In the genomic region with DNA sequence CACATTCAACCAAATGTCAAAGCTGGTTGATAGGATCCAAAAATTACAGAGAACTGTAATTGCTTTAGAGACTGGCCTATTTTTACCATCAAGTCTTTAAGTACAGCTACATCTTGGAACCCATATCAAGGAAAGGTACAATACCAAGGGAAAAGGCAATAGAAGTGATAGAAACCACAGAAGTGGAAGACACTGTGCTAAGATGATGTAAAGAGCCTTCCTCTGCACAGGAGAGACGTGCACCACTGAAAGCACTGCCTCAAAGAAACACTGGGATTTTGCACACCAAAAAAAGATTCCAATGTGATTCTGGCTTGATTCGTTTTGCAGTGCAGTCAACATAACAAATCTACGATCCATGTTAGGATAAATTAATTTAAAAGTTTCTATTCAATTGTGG, we compare ENCODE assay signal across 1 cellular context.
TF ChIP-seq lines count a peak whose summit lies in the region.

No MANE protein-coding gene starts in this region.

TF ChIP-seq in SK-N-SH, 30 proteins besides CTCF, POLR2A, EP300 and RAD21 (continued from another document):
- TF ChIP-seq SIN3A (IDR thresholded peaks at IDR 0.05; ENCODE audit: borderline replicate concordance, low read depth, low read length), result no peak
- TF ChIP-seq NFIC (IDR thresholded peaks at IDR 0.05; ENCODE audit: borderline replicate concordance), result no peak
- TF ChIP-seq RFX5 (IDR thresholded peaks at IDR 0.05; ENCODE audit: low read length), result no peak
- no peak for TF ChIP-seq CHD2 (IDR thresholded peaks at IDR 0.05; ENCODE audit: low read length, partially characterized antibody)
- TF ChIP-seq POLR2AphosphoS5 (IDR thresholded peaks at IDR 0.05; ENCODE audit: low read depth, low read length), result no peak
- TF ChIP-seq, protein P1, sequence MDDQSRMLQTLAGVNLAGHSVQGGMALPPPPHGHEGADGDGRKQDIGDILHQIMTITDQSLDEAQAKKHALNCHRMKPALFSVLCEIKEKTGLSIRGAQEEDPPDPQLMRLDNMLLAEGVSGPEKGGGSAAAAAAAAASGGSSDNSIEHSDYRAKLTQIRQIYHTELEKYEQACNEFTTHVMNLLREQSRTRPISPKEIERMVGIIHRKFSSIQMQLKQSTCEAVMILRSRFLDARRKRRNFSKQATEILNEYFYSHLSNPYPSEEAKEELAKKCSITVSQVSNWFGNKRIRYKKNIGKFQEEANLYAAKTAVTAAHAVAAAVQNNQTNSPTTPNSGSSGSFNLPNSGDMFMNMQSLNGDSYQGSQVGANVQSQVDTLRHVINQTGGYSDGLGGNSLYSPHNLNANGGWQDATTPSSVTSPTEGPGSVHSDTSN (IDR thresholded peaks at IDR 0.05), result no peak
- no peak for TF ChIP-seq JUND (IDR thresholded peaks at IDR 0.05)
- no peak for TF ChIP-seq SMC3 (IDR thresholded peaks at IDR 0.05; ENCODE audit: low read depth, low read length)
- TF ChIP-seq, protein P2, sequence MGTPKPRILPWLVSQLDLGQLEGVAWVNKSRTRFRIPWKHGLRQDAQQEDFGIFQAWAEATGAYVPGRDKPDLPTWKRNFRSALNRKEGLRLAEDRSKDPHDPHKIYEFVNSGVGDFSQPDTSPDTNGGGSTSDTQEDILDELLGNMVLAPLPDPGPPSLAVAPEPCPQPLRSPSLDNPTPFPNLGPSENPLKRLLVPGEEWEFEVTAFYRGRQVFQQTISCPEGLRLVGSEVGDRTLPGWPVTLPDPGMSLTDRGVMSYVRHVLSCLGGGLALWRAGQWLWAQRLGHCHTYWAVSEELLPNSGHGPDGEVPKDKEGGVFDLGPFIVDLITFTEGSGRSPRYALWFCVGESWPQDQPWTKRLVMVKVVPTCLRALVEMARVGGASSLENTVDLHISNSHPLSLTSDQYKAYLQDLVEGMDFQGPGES (IDR thresholded peaks at IDR 0.05; ENCODE audit: low read depth, low read length), result no peak
- TF ChIP-seq, protein P3, sequence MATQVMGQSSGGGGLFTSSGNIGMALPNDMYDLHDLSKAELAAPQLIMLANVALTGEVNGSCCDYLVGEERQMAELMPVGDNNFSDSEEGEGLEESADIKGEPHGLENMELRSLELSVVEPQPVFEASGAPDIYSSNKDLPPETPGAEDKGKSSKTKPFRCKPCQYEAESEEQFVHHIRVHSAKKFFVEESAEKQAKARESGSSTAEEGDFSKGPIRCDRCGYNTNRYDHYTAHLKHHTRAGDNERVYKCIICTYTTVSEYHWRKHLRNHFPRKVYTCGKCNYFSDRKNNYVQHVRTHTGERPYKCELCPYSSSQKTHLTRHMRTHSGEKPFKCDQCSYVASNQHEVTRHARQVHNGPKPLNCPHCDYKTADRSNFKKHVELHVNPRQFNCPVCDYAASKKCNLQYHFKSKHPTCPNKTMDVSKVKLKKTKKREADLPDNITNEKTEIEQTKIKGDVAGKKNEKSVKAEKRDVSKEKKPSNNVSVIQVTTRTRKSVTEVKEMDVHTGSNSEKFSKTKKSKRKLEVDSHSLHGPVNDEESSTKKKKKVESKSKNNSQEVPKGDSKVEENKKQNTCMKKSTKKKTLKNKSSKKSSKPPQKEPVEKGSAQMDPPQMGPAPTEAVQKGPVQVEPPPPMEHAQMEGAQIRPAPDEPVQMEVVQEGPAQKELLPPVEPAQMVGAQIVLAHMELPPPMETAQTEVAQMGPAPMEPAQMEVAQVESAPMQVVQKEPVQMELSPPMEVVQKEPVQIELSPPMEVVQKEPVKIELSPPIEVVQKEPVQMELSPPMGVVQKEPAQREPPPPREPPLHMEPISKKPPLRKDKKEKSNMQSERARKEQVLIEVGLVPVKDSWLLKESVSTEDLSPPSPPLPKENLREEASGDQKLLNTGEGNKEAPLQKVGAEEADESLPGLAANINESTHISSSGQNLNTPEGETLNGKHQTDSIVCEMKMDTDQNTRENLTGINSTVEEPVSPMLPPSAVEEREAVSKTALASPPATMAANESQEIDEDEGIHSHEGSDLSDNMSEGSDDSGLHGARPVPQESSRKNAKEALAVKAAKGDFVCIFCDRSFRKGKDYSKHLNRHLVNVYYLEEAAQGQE (IDR thresholded peaks at IDR 0.05; ENCODE audit: low read depth, low read length), result no peak
TF ChIP-seq in SK-N-SH: peak in this region for 0.
